ENCODE assay signal across 8 cellular contexts in genomic region chr22:43152355-43153071, GRCh38. TPM values are rescaled to one million over a fixed set of nuclear protein-coding genes. Genes with fewer than 3 reads are reported as not detected.
DNase-seq lines count a peak whose midpoint lies in the region; ATAC-seq and TF ChIP-seq lines count a peak whose summit lies in the region.

No MANE protein-coding gene starts in this region.

- ATAC-seq in left ventricle myocardium superior (peak; percentile 79), HG03469 (IDR thresholded peaks at IDR 0.05; ENCODE audit: unreplicated experiment) (no peak), HG03460 (IDR thresholded peaks at IDR 0.05; ENCODE audit: unreplicated experiment) (no peak)

- peak overlapping the region in 3 of 4 donors; percentile 54 to 81 (median 68) for H3K4me3 ChIP-seq in adrenal gland
- H3K4me3 ChIP-seq in skeletal muscle cell (ENCODE audit: low read depth, low read length), result peak overlapping the region; percentile 79

- H3K9me3 ChIP-seq in adrenal gland (replicated peaks in 1 of 3), result no peaks in the 10 kb centered on the region

- H3K27me3 ChIP-seq in adrenal gland, result no peaks in the 10 kb centered on the region

- in situ Hi-C loops in ACHN (cut with HindIII; ENCODE audit: low pct_ligation_motif_present, low pct_unique_long_range_greater_than_20kb, low sequenced_read_pairs), result no loop called here

- H3K4me1 ChIP-seq in adrenal gland (replicated peaks in 1 of 2), result peaks cover 22 to 23% of the 10 kb centered on the region in 2 donors

- H3K36me3 ChIP-seq in adrenal gland (replicated peaks in 1 of 2), result no peaks in the 10 kb centered on the region

- peak in 1 of 2 donors; percentile 37 for TF ChIP-seq POLR2A in adrenal gland (IDR thresholded peaks at IDR 0.05)

- H3K27ac ChIP-seq in adrenal gland, result peak overlapping the region; percentile 34 to 89 (median 67)

- 8 to 38% (median 17%) methylated on average over 7 to 22 of the region's 22 CpGs for WGBS in adrenal gland, 4 donors

- no peak for TF ChIP-seq CTCF in adrenal gland (IDR thresholded peaks at IDR 0.05)

- DNase-seq in ACHN (peak; percentile 66), H4 (ENCODE audit: low spot score) (peak; percentile 71), SW 1271 (lab: John Stamatoyannopoulos, UW) (peak; percentile 34 to 45), adrenal gland (peak; percentile 64 to 86 (median 79)), left ventricle myocardium superior (peak; percentile 83), skeletal muscle cell (ENCODE audit: low read depth) (no peak)

- intact Hi-C loops in adrenal gland (cut with DNase I) (no loop called here), left ventricle myocardium superior (cut with micrococcal nuclease) (no loop called here)

RNA-seq across cellular contexts. Expression of gene TSPO, which starts 1.2 kb away (rescaled TPM):
- 187 and 269 TPM in 2 replicates for total RNA-seq in H4 (2014; rRNA removed; shearing (Covaris generic))
- total RNA-seq in adrenal gland (100 to 1,000 TPM; 131 to 881 (median 235) TPM), left ventricle myocardium superior (119 TPM)
- 100 to 1,000 TPM in 2 of 3 donors, 1 to 10 TPM in 1; 7.8 to 351 (median 182) TPM for polyA plus RNA-seq in adrenal gland

RNA-seq across cellular contexts. Expression of gene MCAT, which starts 9.3 kb away (rescaled TPM):
- total RNA-seq in H4 (2014; rRNA removed; shearing (Covaris generic)), result 14.6 and 16.5 TPM in 2 replicates
- 10 to 100 TPM; 26.4 to 92.9 (median 30.8) TPM for total RNA-seq in adrenal gland
- 10 to 100 TPM; 16.9 to 28.2 (median 19.5) TPM for polyA plus RNA-seq in adrenal gland
- 13.4 TPM for total RNA-seq in left ventricle myocardium superior

RNA-seq across cellular contexts. Expression of gene TTLL12, which starts 34.4 kb away (rescaled TPM):
- total RNA-seq in H4 (2014; rRNA removed; shearing (Covaris generic)), result 35.2 and 48.3 TPM in 2 replicates
- total RNA-seq in adrenal gland (10 to 100 TPM; 36.5 to 85.2 (median 63.6) TPM), left ventricle myocardium superior (12.3 TPM)
- polyA plus RNA-seq in adrenal gland, result 10 to 100 TPM; 22.6 to 40.0 (median 22.8) TPM

RNA-seq across cellular contexts. Expression of gene BIK, which starts 42.0 kb away (rescaled TPM):
- total RNA-seq in H4 (2014; rRNA removed; shearing (Covaris generic)), result 0.45 TPM in 1 of 2 replicates, not detected in the other
- total RNA-seq in adrenal gland (1 to 10 TPM; 1.7 to 7.4 (median 2.5) TPM), left ventricle myocardium superior (not detected)
- 1 to 10 TPM in 2 of 3 donors, not detected in 1; 3.1 to 3.4 TPM for polyA plus RNA-seq in adrenal gland
